In the genomic region with DNA sequence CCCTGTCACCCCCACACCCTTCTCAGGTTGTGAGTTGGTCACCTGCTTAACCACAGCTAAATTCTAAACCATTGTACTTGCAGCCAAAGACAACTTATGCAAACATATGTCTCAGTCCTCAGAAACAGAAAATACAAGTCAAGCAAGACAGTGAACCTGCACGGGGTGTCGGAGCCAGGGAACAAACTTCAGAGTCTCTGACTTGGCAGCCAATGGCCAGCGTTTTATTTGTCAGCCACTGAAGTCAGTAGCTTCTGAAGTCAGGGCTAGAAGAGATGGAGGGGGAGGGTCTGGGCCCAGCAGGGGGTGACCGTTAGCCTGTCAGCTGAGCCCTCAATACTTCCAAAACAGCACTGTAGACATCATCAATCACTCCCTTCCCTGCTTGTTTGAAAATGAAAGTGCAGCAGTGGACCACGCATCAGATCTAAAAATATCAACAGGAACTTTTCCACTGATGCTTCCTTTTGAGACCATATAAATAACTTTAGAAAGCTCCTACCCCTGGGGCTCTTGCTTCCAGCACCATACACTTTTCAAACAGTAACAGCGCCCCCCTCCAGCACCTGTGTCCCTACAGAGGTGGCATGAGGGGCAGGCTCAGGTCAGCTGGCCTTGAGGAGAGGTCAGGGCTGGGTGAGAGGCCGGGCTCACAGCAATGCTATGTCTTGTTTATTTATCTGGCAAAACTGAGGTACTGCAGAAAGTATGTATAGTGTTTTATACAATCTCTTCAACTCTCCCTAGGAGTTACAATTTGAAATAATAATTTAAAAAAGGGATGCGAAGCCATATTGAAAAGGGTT, we compare ENCODE assay signal across 9 cellular contexts.
DNase-seq lines count a peak whose midpoint lies in the region; ATAC-seq and TF ChIP-seq lines count a peak whose summit lies in the region.
"Had no signal": no experiment of that assay in that cellular context is flagged by ENCODE, and none has a peak within 500 bp of the region (broad histone marks: within the 10 kb centered on the region; RNA-seq: fewer than 3 reads in every experiment).

No MANE protein-coding gene starts in this region.

- no peaks in the 10 kb centered on the region for H4K20me1 ChIP-seq in Loucy (ENCODE audit: insufficient read depth, low read length, poor library complexity, severe bottlenecking)

- POLR2A ChIA-PET in A673 (lab: Charles Lee; ENCODE audit: low non-redundant PET) = no interaction called here
- POLR2A ChIA-PET in CD8-positive, alpha-beta T cell (lab: Charles Lee) = no interaction called here

- peaks cover 4% of the 10 kb centered on the region for H3K27me3 Mint-ChIP-seq in CD8-positive, alpha-beta T cell (ENCODE audit: low read depth)

- H3K4me2 ChIP-seq in Loucy (ENCODE audit: low read depth, low read length, poor library complexity, severe bottlenecking) = no peak overlapping the region

- no peak overlapping the region for H3K27ac Mint-ChIP-seq in CD8-positive, alpha-beta T cell

- H3K4me3 ChIP-seq in Loucy (ENCODE audit: low read length, poor library complexity, severe bottlenecking) (no peak overlapping the region), A673 (ENCODE audit: low read depth, low read length, poor library complexity, severe bottlenecking) (no peak overlapping the region)
- no peak overlapping the region for H3K4me3 ChIP-seq in CD8-positive, alpha-beta T cell (ENCODE audit: low read depth, low read length)

- H3K36me3 ChIP-seq in Loucy (ENCODE audit: insufficient read depth, low read length) (no peaks in the 10 kb centered on the region), A673 (ENCODE audit: insufficient read depth, low read length, poor library complexity, severe bottlenecking) (no peaks in the 10 kb centered on the region)
- H3K36me3 ChIP-seq in CD8-positive, alpha-beta T cell (ENCODE audit: insufficient read depth, low read length) = no peaks in the 10 kb centered on the region

- H3K4me1 ChIP-seq in Loucy (ENCODE audit: insufficient read depth, low read length, poor library complexity, severe bottlenecking) (no peaks in the 10 kb centered on the region), A673 (ENCODE audit: insufficient read depth, low read length, poor library complexity, severe bottlenecking) (no peaks in the 10 kb centered on the region)
- H3K4me1 ChIP-seq in CD8-positive, alpha-beta T cell (ENCODE audit: insufficient read depth, low read length) = no peaks in the 10 kb centered on the region

- no TSS peak for BruUV-seq in A673 (replicated peaks; lab: Mats Ljungman, UMichigan)

- no peaks in the 10 kb centered on the region; the same call in 1 of the 2 replicates for H3K9me3 ChIP-seq in Loucy (ENCODE audit: insufficient read depth, low read depth, low read length)
- H3K9me3 ChIP-seq in A673 (ENCODE audit: low read depth, low read length, poor library complexity, severe bottlenecking) = no peaks in the 10 kb centered on the region
- H3K9me3 ChIP-seq in CD8-positive, alpha-beta T cell (ENCODE audit: low read length) = no peaks in the 10 kb centered on the region

- H3F3A ChIP-seq in Loucy (ENCODE audit: low read depth) = no peaks in the 10 kb centered on the region

- intact Hi-C loops in A673 (cut with micrococcal nuclease; ENCODE audit: unreplicated experiment) = no loop called here
- intact Hi-C loops in CD8-positive, alpha-beta T cell (cut with DNase I, micrococcal nuclease) = no loop called here

- H3K9ac ChIP-seq in Loucy (ENCODE audit: low read depth, low read length, poor library complexity, severe bottlenecking) = no peak overlapping the region

- H3K27ac ChIP-seq in A673 (ENCODE audit: low read depth, low read length, poor library complexity, severe bottlenecking) = no peak overlapping the region
- no peak overlapping the region for H3K27ac ChIP-seq in CD8-positive, alpha-beta T cell (ENCODE audit: low read depth, low read length)

- peaks cover 7% of the 10 kb centered on the region for H3K4me1 Mint-ChIP-seq in CD8-positive, alpha-beta T cell (ENCODE audit: low read depth)

- H3K36me3 Mint-ChIP-seq in CD8-positive, alpha-beta T cell = no peaks in the 10 kb centered on the region

- no peaks in the 10 kb centered on the region for H3K9me3 Mint-ChIP-seq in CD8-positive, alpha-beta T cell

- H3K4me3 Mint-ChIP-seq in CD8-positive, alpha-beta T cell = no peak overlapping the region

- TF ChIP-seq CTCF in Loucy (conservative IDR thresholded peaks at IDR 0.05; ENCODE audit: low read length) (0 out of 2 replicates have a peak, but pooled peaks have one; percentile 10), A673 (conservative IDR thresholded peaks at IDR 0.05; ENCODE audit: low read depth, low read length) (no peak)
- TF ChIP-seq CTCF in CD8-positive, alpha-beta T cell (IDR thresholded peaks at IDR 0.05) = no peak

- no peaks in the 10 kb centered on the region for H3K79me2 ChIP-seq in Loucy (ENCODE audit: insufficient read depth, low read length)

- no peaks in the 10 kb centered on the region for H3K9me2 ChIP-seq in Loucy (replicated peaks; ENCODE audit: low read depth, low read length)

- no peaks in the 10 kb centered on the region for H3K27me3 ChIP-seq in Loucy (ENCODE audit: insufficient read depth, low read length, poor library complexity, severe bottlenecking)
- no peaks in the 10 kb centered on the region for H3K27me3 ChIP-seq in A673 (replicated peaks; ENCODE audit: insufficient read depth, low read depth, low read length, poor library complexity)
- H3K27me3 ChIP-seq in CD8-positive, alpha-beta T cell (ENCODE audit: insufficient read depth, low read length) = no peaks in the 10 kb centered on the region

- DNase-seq in ELF-1 (ENCODE audit: low read depth, low spot score) (peak; percentile 84), globus pallidus (ENCODE audit: low spot score) (peak; percentile 64), A673 (ENCODE audit: low spot score) (no peak), KG1 (lab: John Stamatoyannopoulos, UW) (no peak), NCI-H2107 (lab: John Stamatoyannopoulos, UW) (no peak)
- DNase-seq in CD8-positive, alpha-beta T cell = no peak
- DNase-seq: NCI-H1694 treated with DMSO at 0.1 percent for 48 hours had no signal

- no peak overlapping the region for H2AFZ ChIP-seq in Loucy (ENCODE audit: low read length)

- CTCF ChIA-PET in A673 (lab: Charles Lee) = interaction anchor here (0.6 kb wide), 1 partner anchor 8 kb away, joined by 3 read pairs; no protein-coding TSS in a partner anchor
- CTCF ChIA-PET in CD8-positive, alpha-beta T cell (lab: Charles Lee) = no interaction called here

- peak; percentile 57 for ATAC-seq in GM21423 (IDR thresholded peaks at IDR 0.05; ENCODE audit: unreplicated experiment)
- ATAC-seq in CD8-positive, alpha-beta T cell = no peak

Comparison
In these comparisons a context has a peak if more than half of its experiments do, and no peak if none do; other contexts are left out.
1. DNase-seq: peak in ELF-1 (single experiment) and globus pallidus (single experiment); none in A673 (single experiment), KG1 (single experiment), NCI-H2107 (single experiment) and CD8-positive, alpha-beta T cell (0 of 7).